ENCODE assay signal across 26 cellular contexts in the genomic region with DNA sequence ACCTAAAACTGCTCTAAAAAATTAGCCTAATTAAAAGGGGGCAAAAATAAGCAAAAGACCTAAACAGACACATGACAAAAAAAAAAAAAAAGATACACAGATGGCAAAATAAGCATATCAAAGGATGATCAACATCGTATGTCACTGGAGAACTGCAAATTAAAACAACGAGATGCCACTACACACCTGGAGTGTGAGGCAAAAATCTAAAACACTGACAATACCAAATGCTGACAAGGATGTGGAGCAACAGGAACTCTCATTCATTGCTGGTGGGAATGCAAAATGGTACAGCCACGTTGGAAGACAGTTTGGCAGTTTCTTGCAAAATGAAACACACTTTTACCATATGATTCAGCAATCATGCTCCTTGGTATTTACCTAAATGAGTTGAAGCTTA.
"Had no signal": no experiment of that assay in that cellular context is flagged by ENCODE, and none has a peak within 500 bp of the region (broad histone marks: within the 10 kb centered on the region; RNA-seq: fewer than 3 reads in every experiment).

No MANE protein-coding gene starts in this region.

- H3K27ac ChIP-seq: colonic mucosa, coronary artery, dorsolateral prefrontal cortex, epithelial cell of prostate, esophagus muscularis mucosa, esophagus squamous epithelium, foreskin keratinocyte, gastrocnemius medialis, gastroesophageal sphincter, heart left ventricle, heart right ventricle had no signal

- H3K4me3 ChIP-seq: colonic mucosa, coronary artery, dorsolateral prefrontal cortex, esophagus muscularis mucosa, esophagus squamous epithelium, gastrocnemius medialis, gastroesophageal sphincter, heart left ventricle, heart right ventricle, hepatocyte had no signal

- H3K4me1 ChIP-seq: colonic mucosa, esophagus squamous epithelium, foreskin keratinocyte, heart left ventricle, heart right ventricle had no signal

- H3K27me3 ChIP-seq: colonic mucosa, dorsolateral prefrontal cortex, esophagus muscularis mucosa, foreskin keratinocyte, gastrocnemius medialis, gastroesophageal sphincter, heart left ventricle, hepatocyte had no signal

- H2AFZ ChIP-seq: hepatocyte had no signal

- H3K9me3 ChIP-seq: colonic mucosa, esophagus muscularis mucosa, esophagus squamous epithelium, gastrocnemius medialis, gastroesophageal sphincter, heart left ventricle, heart right ventricle had no signal

- DNase-seq: colonic mucosa; cortex of kidney; dermis blood vessel endothelial cell; dorsolateral prefrontal cortex; effector CD4-positive, alpha-beta T cell; effector CD8-positive, alpha-beta T cell; effector memory CD4-positive, alpha-beta T cell; effector memory CD8-positive, alpha-beta T cell; endodermal cell; erythroblast; esophagus squamous epithelium; foreskin fibroblast; foreskin keratinocyte; foreskin melanocyte; gastrocnemius medialis; glutamatergic neuron; head of caudate nucleus; heart left ventricle; heart right ventricle had no signal

- H3K4me2 ChIP-seq: hepatocyte had no signal

- H3K79me2 ChIP-seq: hepatocyte had no signal

- FAIRE-seq: endothelial cell of umbilical vein had no signal

- ATAC-seq: effector memory CD8-positive, alpha-beta T cell; esophagus mucosa; foreskin keratinocyte; gastrocnemius medialis; gastroesophageal sphincter; heart left ventricle; heart right ventricle had no signal

- H3K36me3 ChIP-seq: colonic mucosa, esophagus muscularis mucosa, esophagus squamous epithelium, gastrocnemius medialis, gastroesophageal sphincter, heart left ventricle, heart right ventricle had no signal
